ENCODE assay signal across 37 cellular contexts in genomic region chr19:1293782-1294621, GRCh38. TPM values are rescaled to one million over a fixed set of nuclear protein-coding genes. Genes with fewer than 3 reads are reported as not detected.
"Had no signal": no experiment of that assay in that cellular context is flagged by ENCODE, and none has a peak within 500 bp of the region (broad histone marks: within the 10 kb centered on the region; RNA-seq: fewer than 3 reads in every experiment).

No MANE protein-coding gene starts in this region.

- H3K9me3 Mint-ChIP-seq: activated CD4-positive, alpha-beta T cell treated with anti-CD3 and anti-CD28 coated beads, Interleukin-2, amount 10 ng/mL, durations not matched to agents 24 days and 14 days; activated CD8-positive, alpha-beta T cell treated with anti-CD3 and anti-CD28 coated beads for 36 hours; activated naive CD4-positive, alpha-beta T cell treated with anti-CD3 and anti-CD28 coated beads, Interleukin-2, amount 50 U/mL, for 72 hours; activated T-helper 2 cell treated with anti-CD3 and anti-CD28 coated beads, Interferon-gamma antibody, Interleukin-2, Interleukin-4, amounts not matched to agents 10 μg/mL and 5 μg/mL and 100 μg/mL, durations not matched to agents 14 hours and 24 hours and 36 hours had no signal

- H3K36me3 Mint-ChIP-seq: activated naive CD4-positive, alpha-beta T cell treated with anti-CD3 and anti-CD28 coated beads, Interleukin-2, amount 50 U/mL, for 72 hours had no signal

- H3K4me1 Mint-ChIP-seq: activated CD4-positive, alpha-beta T cell treated with anti-CD3 and anti-CD28 coated beads, Interleukin-2, amount 10 ng/mL, durations not matched to agents 24 days and 14 days had no signal

- H3K36me3 ChIP-seq: adrenal gland, breast epithelium, SJCRH30 had no signal

- H3K4me3 ChIP-seq: adrenal gland, body of pancreas, breast epithelium, SJCRH30, SK-N-MC had no signal

- H3K27ac ChIP-seq: adrenal gland, body of pancreas, breast epithelium, SJCRH30, SK-N-MC, WERI-Rb-1 had no signal

- H3K4me3 Mint-ChIP-seq: activated CD4-positive, alpha-beta T cell treated with anti-CD3 and anti-CD28 coated beads, Interleukin-2, amount 10 ng/mL, durations not matched to agents 24 days and 14 days; activated CD8-positive, alpha-beta T cell treated with anti-CD3 and anti-CD28 coated beads for 36 hours had no signal

- H3K9me3 ChIP-seq: adrenal gland, body of pancreas, breast epithelium, SJCRH30 had no signal

- H3K27ac Mint-ChIP-seq: activated CD4-positive, alpha-beta T cell treated with anti-CD3 and anti-CD28 coated beads, Interleukin-2, amount 10 ng/mL, durations not matched to agents 24 days and 14 days; activated CD8-positive, alpha-beta T cell treated with anti-CD3 and anti-CD28 coated beads for 36 hours; activated naive CD4-positive, alpha-beta T cell treated with anti-CD3 and anti-CD28 coated beads, Interleukin-2, amount 50 U/mL, for 72 hours; activated T-helper 2 cell treated with anti-CD3 and anti-CD28 coated beads, Interferon-gamma antibody, Interleukin-2, Interleukin-4, amounts not matched to agents 10 μg/mL and 5 μg/mL and 100 μg/mL, durations not matched to agents 14 hours and 24 hours and 36 hours had no signal

- DNase-seq: activated CD4-positive, alpha-beta T cell treated with anti-CD3 and anti-CD28 coated beads, Interleukin-2, amount 10 ng/mL, durations not matched to agents 24 days and 14 days; activated CD4-positive, alpha-beta T cell treated with anti-CD3 and anti-CD28 coated beads, Interleukin-2, amount 50 U/mL, for 4 hours; activated CD8-positive, alpha-beta T cell treated with anti-CD3 and anti-CD28 coated beads for 36 hours; activated gamma-delta T cell; activated naive CD4-positive, alpha-beta T cell treated with Interleukin-2 at 50 U/mL for 16 hours; activated T-cell treated with anti-CD3 and anti-CD28 coated beads, Interleukin-2, amount 50 U/mL, for 1 hour; adrenal gland; body of pancreas; cerebellar nuclear complex; Karpas-422; NCI-H1048; NCI-H1105 treated with DMSO at 0.1 percent for 48 hours; NCI-H1436; NCI-H1694; NCI-H1930; NCI-H2081 treated with DMSO at 0.1 percent for 48 hours; NCI-H226; NCI-H446 treated with DMSO at 0.1 percent for 48 hours; NCI-H524; NCI-H69; NCI-H82; SHP77; T1000; WERI-Rb-1 had no signal

- ATAC-seq: activated CD8-positive, alpha-beta T cell treated with anti-CD3 and anti-CD28 coated beads for 36 hours; activated naive CD4-positive, alpha-beta T cell treated with anti-CD3 and anti-CD28 coated beads, Interleukin-2, amount 50 U/mL, for 72 hours; body of pancreas; Panc1 had no signal

- FAIRE-seq: astrocyte had no signal

RNA-seq across cellular contexts. Expression of gene EFNA2, which starts 8.3 kb away (rescaled TPM):
- total RNA-seq: activated CD4-positive, alpha-beta T cell treated with anti-CD3 and anti-CD28 coated beads, Interleukin-2, amount 10 ng/mL, durations not matched to agents 24 days and 14 days; activated CD8-positive, alpha-beta memory T cell treated with anti-CD3 and anti-CD28 coated beads for 36 hours; activated CD8-positive, alpha-beta T cell treated with anti-CD3 and anti-CD28 coated beads for 36 hours; activated T-helper 2 cell treated with anti-CD3 and anti-CD28 coated beads, Interferon-gamma antibody, Interleukin-2, Interleukin-4, amounts not matched to agents 10 μg/mL and 5 μg/mL and 100 μg/mL, durations not matched to agents 14 hours and 24 hours and 36 hours; adrenal gland; body of pancreas; cardiac septum; MCF 10A; RPMI7951; T-helper 1 cell treated with Interleukin-12 subunit alpha and Interleukin-12 subunit beta and Interleukin-4 antibody, amounts not matched to agents 30 ng/mL and 1 ng/mL, for 36 hours; T-helper 2 cell treated with Interferon-gamma antibody and Interleukin-4, amounts not matched to agents 100 ng/mL and 5 ng/mL, for 36 hours had no signal
- polyA plus RNA-seq: adrenal gland had no signal
